In the genomic region with DNA sequence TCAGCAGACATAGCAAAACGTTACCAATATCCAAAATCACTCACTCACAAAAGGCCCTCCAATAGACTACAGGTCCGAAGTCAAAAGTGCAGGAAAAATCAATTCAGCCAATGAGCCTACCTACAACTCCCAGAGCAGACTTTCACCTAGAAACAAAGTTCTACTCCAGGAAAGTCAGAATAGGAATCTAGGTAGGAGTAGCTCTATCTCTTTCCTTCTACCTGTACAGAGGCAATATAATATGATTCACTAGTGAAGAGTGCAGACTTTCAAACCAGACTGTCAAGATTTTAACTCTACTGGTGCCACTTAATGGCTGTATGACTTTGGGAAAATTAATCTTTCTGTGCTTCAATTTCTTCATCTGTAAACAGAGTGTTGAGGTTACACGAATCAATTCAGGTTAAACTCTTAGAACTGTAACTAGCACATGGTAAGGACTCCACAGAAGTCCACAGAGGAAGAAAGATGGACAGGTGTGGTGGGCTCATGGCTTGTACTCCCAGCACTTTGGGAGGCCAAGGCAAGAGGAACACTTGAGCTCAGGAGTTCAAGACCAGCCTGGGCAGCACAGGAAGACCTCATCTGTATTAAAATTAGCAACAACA, we compare ENCODE assay signal across 1 cellular context.
TF ChIP-seq lines count a peak whose summit lies in the region.

No MANE protein-coding gene starts in this region.

TF ChIP-seq in GM23338, 12 proteins besides CTCF, POLR2A, EP300 and RAD21 (continued from another document):
- no peak for TF ChIP-seq ETS1 (IDR thresholded peaks at IDR 0.05)
- TF ChIP-seq ZNF462 (CRISPR knock-in tag; IDR thresholded peaks at IDR 0.05) = no peak
- TF ChIP-seq, protein P1, sequence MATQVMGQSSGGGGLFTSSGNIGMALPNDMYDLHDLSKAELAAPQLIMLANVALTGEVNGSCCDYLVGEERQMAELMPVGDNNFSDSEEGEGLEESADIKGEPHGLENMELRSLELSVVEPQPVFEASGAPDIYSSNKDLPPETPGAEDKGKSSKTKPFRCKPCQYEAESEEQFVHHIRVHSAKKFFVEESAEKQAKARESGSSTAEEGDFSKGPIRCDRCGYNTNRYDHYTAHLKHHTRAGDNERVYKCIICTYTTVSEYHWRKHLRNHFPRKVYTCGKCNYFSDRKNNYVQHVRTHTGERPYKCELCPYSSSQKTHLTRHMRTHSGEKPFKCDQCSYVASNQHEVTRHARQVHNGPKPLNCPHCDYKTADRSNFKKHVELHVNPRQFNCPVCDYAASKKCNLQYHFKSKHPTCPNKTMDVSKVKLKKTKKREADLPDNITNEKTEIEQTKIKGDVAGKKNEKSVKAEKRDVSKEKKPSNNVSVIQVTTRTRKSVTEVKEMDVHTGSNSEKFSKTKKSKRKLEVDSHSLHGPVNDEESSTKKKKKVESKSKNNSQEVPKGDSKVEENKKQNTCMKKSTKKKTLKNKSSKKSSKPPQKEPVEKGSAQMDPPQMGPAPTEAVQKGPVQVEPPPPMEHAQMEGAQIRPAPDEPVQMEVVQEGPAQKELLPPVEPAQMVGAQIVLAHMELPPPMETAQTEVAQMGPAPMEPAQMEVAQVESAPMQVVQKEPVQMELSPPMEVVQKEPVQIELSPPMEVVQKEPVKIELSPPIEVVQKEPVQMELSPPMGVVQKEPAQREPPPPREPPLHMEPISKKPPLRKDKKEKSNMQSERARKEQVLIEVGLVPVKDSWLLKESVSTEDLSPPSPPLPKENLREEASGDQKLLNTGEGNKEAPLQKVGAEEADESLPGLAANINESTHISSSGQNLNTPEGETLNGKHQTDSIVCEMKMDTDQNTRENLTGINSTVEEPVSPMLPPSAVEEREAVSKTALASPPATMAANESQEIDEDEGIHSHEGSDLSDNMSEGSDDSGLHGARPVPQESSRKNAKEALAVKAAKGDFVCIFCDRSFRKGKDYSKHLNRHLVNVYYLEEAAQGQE (IDR thresholded peaks at IDR 0.05; ENCODE audit: unreplicated experiment) = no peak
- TF ChIP-seq EZH2phosphoT487 (IDR thresholded peaks at IDR 0.05; ENCODE audit: unreplicated experiment) = no peak
- no peak for TF ChIP-seq POLR2AphosphoS5 (IDR thresholded peaks at IDR 0.05; ENCODE audit: low read depth)
- no peak for TF ChIP-seq CREB1 (CRISPR knock-in tag; IDR thresholded peaks at IDR 0.05; ENCODE audit: low read depth)
- TF ChIP-seq STAT1 (IDR thresholded peaks at IDR 0.05; ENCODE audit: unreplicated experiment) = no peak
- TF ChIP-seq EZH2 (IDR thresholded peaks at IDR 0.05; ENCODE audit: low read depth, unreplicated experiment) = no peak
- TF ChIP-seq ZNF331 (CRISPR knock-in tag; IDR thresholded peaks at IDR 0.05; ENCODE audit: low read depth) = no peak
- TF ChIP-seq ZNF114 (CRISPR knock-in tag; IDR thresholded peaks at IDR 0.05) = no peak
